15 cellular contexts compared by ENCODE assay signal in genomic region chr2:201808070-201808469, GRCh38. TPM values are rescaled to one million over a fixed set of nuclear protein-coding genes. Genes with fewer than 3 reads are reported as not detected.
DNase-seq lines count a peak whose midpoint lies in the region; ATAC-seq and TF ChIP-seq lines count a peak whose summit lies in the region.
"Had no signal": no experiment of that assay in that cellular context is flagged by ENCODE, and none has a peak within 500 bp of the region (broad histone marks: within the 10 kb centered on the region; RNA-seq: fewer than 3 reads in every experiment).

No MANE protein-coding gene starts in this region.

- no peaks in the 10 kb centered on the region for H3K23me2 ChIP-seq in H9 (ENCODE audit: insufficient read length, low read depth, low read length, poor library complexity, severe bottlenecking)

- H2BK120ac ChIP-seq in IMR-90 (ENCODE audit: low read depth, low read length), result peak overlapping the region; percentile 81
- no peak overlapping the region for H2BK120ac ChIP-seq in H9 (ENCODE audit: low read depth, low read length, poor library complexity, severe bottlenecking)

- TF ChIP-seq CTCF in BE2C (IDR thresholded peaks at IDR 0.05; ENCODE audit: low read depth, low read length) (no peak), IMR-90 (conservative IDR thresholded peaks at IDR 0.05; ENCODE audit: low read depth, low read length) (no peak), fibroblast of lung (conservative IDR thresholded peaks at IDR 0.05 in 1 of 2, IDR thresholded peaks at IDR 0.05 in 1 of 2; ENCODE audit: low read depth in 1 of 2, low read length in 2 of 2) (no peak), sigmoid colon (IDR thresholded peaks at IDR 0.05) (no peak), H9 (conservative IDR thresholded peaks at IDR 0.05) (no peak), gastrocnemius medialis (IDR thresholded peaks at IDR 0.05 in 4 of 5, conservative IDR thresholded peaks at IDR 0.05 in 1 of 5) (no peak)

- dilution Hi-C loops in IMR-90 (cut with HindIII; ENCODE audit: low sequenced_read_pairs, unreplicated experiment), result no loop called here

- H3T11ph ChIP-seq in H9 (ENCODE audit: low read length), result no peak overlapping the region

- H3K9me3 Mint-ChIP-seq in H9, result no peaks in the 10 kb centered on the region
- H3K9me3 Mint-ChIP-seq in activated CD4-positive, alpha-beta memory T cell treated with anti-CD3 and anti-CD28 coated beads for 36 hours, result no peaks in the 10 kb centered on the region
- H3K9me3 Mint-ChIP-seq: activated CD4-positive, alpha-beta T cell treated with anti-CD3 and anti-CD28 coated beads, Interleukin-2, amount 10 ng/mL, durations not matched to agents 24 days and 14 days; IgD-negative memory B cell had no signal

- no peaks in the 10 kb centered on the region for H3K27me3 ChIP-seq in BE2C
- H3K27me3 ChIP-seq in IMR-90 (ENCODE audit: control insufficient read depth, insufficient read depth, low read length), result no peaks in the 10 kb centered on the region
- H3K27me3 ChIP-seq in fibroblast of lung (ENCODE audit: control insufficient read depth, insufficient read depth, low read length), result no peaks in the 10 kb centered on the region
- H3K27me3 ChIP-seq in sigmoid colon, result no peaks in the 10 kb centered on the region
- no peaks in the 10 kb centered on the region for H3K27me3 ChIP-seq in H9 (ENCODE audit: insufficient read depth, low read length)
- H3K27me3 ChIP-seq in gastrocnemius medialis, result no peaks in the 10 kb centered on the region
- H3K27me3 ChIP-seq: neutrophil had no signal

- H3K9me3 ChIP-seq in BE2C (no peaks in the 10 kb centered on the region), IMR-90 (ENCODE audit: control insufficient read depth, insufficient read depth, low read length) (no peaks in the 10 kb centered on the region), fibroblast of lung (ENCODE audit: control insufficient read depth, insufficient read depth, low read depth, low read length) (no peaks in the 10 kb centered on the region), sigmoid colon (no peaks in the 10 kb centered on the region), H9 (ENCODE audit: control insufficient read depth, low read depth, low read length) (no peaks in the 10 kb centered on the region), gastrocnemius medialis (no peaks in the 10 kb centered on the region)
- H3K9me3 ChIP-seq: neutrophil had no signal

- H2AK5ac ChIP-seq in IMR-90 (ENCODE audit: low read depth, low read length) (no peak overlapping the region), H9 (ENCODE audit: insufficient read length, low read length) (no peak overlapping the region)

- H4K5ac ChIP-seq in IMR-90 (ENCODE audit: low read depth, low read length) (peak overlapping the region; percentile 47; the same call in 1 of the 2 replicates), H9 (ENCODE audit: insufficient read length, low read depth, low read length) (no peak overlapping the region)

- TF ChIP-seq RAD21 in IMR-90 (IDR thresholded peaks at IDR 0.05; ENCODE audit: low read length), result no peak

- H3K23ac ChIP-seq in IMR-90 (ENCODE audit: low read depth, low read length) (peak overlapping the region; percentile 3; the same call in 1 of the 2 replicates), H9 (ENCODE audit: insufficient read length, low read depth, low read length) (no peak overlapping the region)

- ATAC-seq in IMR-90 (ENCODE audit: low read depth) (no peak), gastrocnemius medialis (no peak)

- H3K4me2 ChIP-seq in IMR-90 (ENCODE audit: low read depth, low read length), result peak overlapping the region; percentile 66
- peak overlapping the region; percentile 87 for H3K4me2 ChIP-seq in fibroblast of lung (ENCODE audit: extremely low read depth, insufficient read depth, low read length)
- no peak overlapping the region for H3K4me2 ChIP-seq in H9 (ENCODE audit: insufficient read depth, insufficient read length, low read length)

- H3K18ac ChIP-seq in IMR-90 (ENCODE audit: low read depth, low read length) (no peak overlapping the region), H9 (ENCODE audit: insufficient read length, low read depth, low read length) (no peak overlapping the region)

- no peak overlapping the region for H3K27ac Mint-ChIP-seq in H9
- no peak overlapping the region for H3K27ac Mint-ChIP-seq in activated CD4-positive, alpha-beta memory T cell treated with anti-CD3 and anti-CD28 coated beads for 36 hours
- H3K27ac Mint-ChIP-seq: activated CD4-positive, alpha-beta T cell treated with anti-CD3 and anti-CD28 coated beads, Interleukin-2, amount 10 ng/mL, durations not matched to agents 24 days and 14 days; IgD-negative memory B cell had no signal

- H2AFZ ChIP-seq in IMR-90 (replicated peaks; ENCODE audit: low read length, poor library complexity), result peak overlapping the region; percentile 38
- no peak overlapping the region for H2AFZ ChIP-seq in fibroblast of lung (ENCODE audit: low read length)
- H2AFZ ChIP-seq in H9 (ENCODE audit: low read length), result no peak overlapping the region

- H3K4me3 ChIP-seq in BE2C (ENCODE audit: low read depth, low read length), result peak overlapping the region; percentile 43; the same call in 1 of the 2 replicates
- H3K4me3 ChIP-seq in IMR-90 (ENCODE audit: insufficient read depth, low read depth, low read length), result no peak overlapping the region
- H3K4me3 ChIP-seq in fibroblast of lung (replicated peaks in 1 of 4; ENCODE audit: control extremely low read depth in 1 of 4, insufficient read depth in 1 of 4, low read depth in 3 of 4, low read length in 4 of 4), result peak overlapping the region in 2 of 4 experiments; percentile 4 to 13
- H3K4me3 ChIP-seq in sigmoid colon, result no peak overlapping the region
- no peak overlapping the region for H3K4me3 ChIP-seq in gastrocnemius medialis
- H3K4me3 ChIP-seq: dorsolateral prefrontal cortex had no signal

- 71% methylated on average over 1 of the region's 2 CpGs; no CpG with 5 or more reads in 1 of the 2 experiments for WGBS in IMR-90 (ENCODE audit: extremely low coverage in 2 of 2, insufficient read length in 1 of 2), 2 experiments
- 49 to 72% methylated on average over 2 of the region's 2 CpGs for WGBS in sigmoid colon, 2 donors
- no CpG with 5 or more reads among the region's 2 CpGs for WGBS in H9 (ENCODE audit: extremely low coverage, insufficient read length, low lambda C conversion rate)

- peak overlapping the region; percentile 71 for H2AK9ac ChIP-seq in IMR-90 (replicated peaks; ENCODE audit: low read depth, low read length, poor library complexity)

- H2BK5ac ChIP-seq in IMR-90 (ENCODE audit: low read depth, low read length, poor library complexity, severe bottlenecking) (peak overlapping the region; percentile 68), H9 (ENCODE audit: insufficient read length, low read length) (no peak overlapping the region)

- no peak overlapping the region for H3K4me3 Mint-ChIP-seq in H9
- H3K4me3 Mint-ChIP-seq in activated CD4-positive, alpha-beta memory T cell treated with anti-CD3 and anti-CD28 coated beads for 36 hours, result no peak overlapping the region
- H3K4me3 Mint-ChIP-seq: activated CD4-positive, alpha-beta T cell treated with anti-CD3 and anti-CD28 coated beads, Interleukin-2, amount 10 ng/mL, durations not matched to agents 24 days and 14 days had no signal

- H2BK12ac ChIP-seq in H9 (ENCODE audit: insufficient read length, low read depth, low read length), result no peak overlapping the region

- 0 out of 7 replicates have a peak, but pooled peaks cover 0 to under 1% (median 0%) of the 10 kb centered on the region in 3 experiments for H3K36me3 Mint-ChIP-seq in H9 (ENCODE audit: insufficient read depth in 1 of 3, low read depth in 3 of 3)
- H3K36me3 Mint-ChIP-seq in activated CD4-positive, alpha-beta memory T cell treated with anti-CD3 and anti-CD28 coated beads for 36 hours, result no peaks in the 10 kb centered on the region
- H3K36me3 Mint-ChIP-seq: IgD-negative memory B cell had no signal

- H3K56ac ChIP-seq in IMR-90 (ENCODE audit: extremely low read depth, insufficient read depth, low read length), result no peak overlapping the region
- no peak overlapping the region for H3K56ac ChIP-seq in H9 (ENCODE audit: insufficient read length, low read depth, low read length)

- in situ Hi-C loops in IMR-90 (cut with MboI; ENCODE audit: low sequenced_read_pairs), result no loop called here
- in situ Hi-C loops in gastrocnemius medialis (cut with MboI; ENCODE audit: low sequenced_read_pairs in 4 of 4), result no loop called here

- no peak for TF ChIP-seq POLR2A in IMR-90 (IDR thresholded peaks at IDR 0.05; ENCODE audit: low read depth, low read length)
- no peak for TF ChIP-seq POLR2A in sigmoid colon (IDR thresholded peaks at IDR 0.05)
- no peak for TF ChIP-seq POLR2A in gastrocnemius medialis (IDR thresholded peaks at IDR 0.05)

- intact Hi-C loops in IMR-90 (cut with micrococcal nuclease) (no loop called here), sigmoid colon (cut with DNase I) (no loop called here), gastrocnemius medialis (cut with DNase I; ENCODE audit: low total_unique reads) (no loop called here)
- intact Hi-C loops in activated CD4-positive, alpha-beta memory T cell treated with anti-CD3 and anti-CD28 coated beads for 36 hours (cut with micrococcal nuclease), result no loop called here

- peak overlapping the region; percentile 8; the same call in 1 of the 3 replicates for H2BK15ac ChIP-seq in IMR-90 (ENCODE audit: low read depth, low read length)
- no peak overlapping the region for H2BK15ac ChIP-seq in H9 (ENCODE audit: low read depth, low read length)

- H3K4me1 Mint-ChIP-seq in H9, result peaks cover 17 to 21% of the 10 kb centered on the region in 2 experiments
- H3K4me1 Mint-ChIP-seq in activated CD4-positive, alpha-beta memory T cell treated with anti-CD3 and anti-CD28 coated beads for 36 hours (ENCODE audit: low read depth), result no peaks in the 10 kb centered on the region
- H3K4me1 Mint-ChIP-seq: activated CD4-positive, alpha-beta T cell treated with anti-CD3 and anti-CD28 coated beads, Interleukin-2, amount 10 ng/mL, durations not matched to agents 24 days and 14 days had no signal

- POLR2A ChIA-PET in IMR-90 (lab: Charles Lee; ENCODE audit: unreplicated experiment), result no interaction called here
- POLR2A ChIA-PET in activated CD4-positive, alpha-beta memory T cell treated with anti-CD3 and anti-CD28 coated beads for 36 hours (lab: Charles Lee), result no interaction called here

- no TSS peak for BruUV-seq in IMR-90 (replicated peaks; lab: Mats Ljungman, UMichigan)

- H3K79me1 ChIP-seq in IMR-90 (ENCODE audit: low read depth in 1 of 2, low read length in 2 of 2) (peaks cover 0 to 23% of the 10 kb centered on the region in 2 experiments; a peak in 1 of 4 replicates), H9 (ENCODE audit: insufficient read depth, low read depth, low read length, poor library complexity, severe bottlenecking) (no peaks in the 10 kb centered on the region)

- H3K14ac ChIP-seq in IMR-90 (replicated peaks; ENCODE audit: low read depth, low read length), result peak overlapping the region; percentile 59
- no peak overlapping the region for H3K14ac ChIP-seq in H9 (ENCODE audit: insufficient read depth, low read length)

- H3K9me1 ChIP-seq in IMR-90 (ENCODE audit: insufficient read depth, low read length), result peaks cover 7% of the 10 kb centered on the region

- H3K36me3 ChIP-seq in BE2C (no peaks in the 10 kb centered on the region), IMR-90 (ENCODE audit: control insufficient read depth, insufficient read depth, low read length) (no peaks in the 10 kb centered on the region), fibroblast of lung (ENCODE audit: control insufficient read depth, insufficient read depth, low read length) (no peaks in the 10 kb centered on the region), sigmoid colon (no peaks in the 10 kb centered on the region), gastrocnemius medialis (no peaks in the 10 kb centered on the region)
- H3K36me3 ChIP-seq: neutrophil had no signal

- peak overlapping the region; percentile 59 for H3K4ac ChIP-seq in IMR-90 (ENCODE audit: low read depth, low read length)
- H3K4ac ChIP-seq in H9 (ENCODE audit: low read depth, low read length), result no peak overlapping the region

- DNase-seq in BE2C (no peak), IMR-90 (no peak), fibroblast of lung (ENCODE audit: low read depth in 2 of 2) (no peak), sigmoid colon (no peak), H9 (no peak), gastrocnemius medialis (no peak)
- no peak for DNase-seq in activated CD4-positive, alpha-beta memory T cell treated with anti-CD3 and anti-CD28 coated beads for 36 hours
- no peak for DNase-seq in stimulated activated naive CD4-positive, alpha-beta T cell (lab: John Stamatoyannopoulos, UW)
- DNase-seq: activated CD4-positive, alpha-beta T cell treated with anti-CD3 and anti-CD28 coated beads, Interleukin-2, amount 10 ng/mL, durations not matched to agents 24 days and 14 days; activated naive CD4-positive, alpha-beta T cell treated with anti-CD3 and anti-CD28 coated beads, Interleukin-2, amount 50 U/mL, for 16 hours; NCI-H2029 treated with DMSO at 0.1 percent for 48 hours; NCI-H526 had no signal

- H3K27ac ChIP-seq in IMR-90 (ENCODE audit: insufficient read depth, low read length), result peak overlapping the region; percentile 65; the same call in 1 of the 2 replicates
- peak overlapping the region; percentile 66 for H3K27ac ChIP-seq in fibroblast of lung (ENCODE audit: insufficient read depth, low read length)
- peak overlapping the region in 3 of 4 donors; percentile 29 to 38 (median 30) for H3K27ac ChIP-seq in sigmoid colon
- no peak overlapping the region for H3K27ac ChIP-seq in H9 (ENCODE audit: insufficient read length, low read depth, low read length)
- peak overlapping the region in 1 of 4 donors; percentile 54 for H3K27ac ChIP-seq in gastrocnemius medialis
- H3K27ac ChIP-seq: neutrophil had no signal

- H3K9ac ChIP-seq in IMR-90 (ENCODE audit: low read depth, low read length) (no peak overlapping the region), fibroblast of lung (ENCODE audit: insufficient read depth, low read length) (no peak overlapping the region), H9 (ENCODE audit: extremely low read depth, insufficient read length, low read length) (no peak overlapping the region)

- CTCF ChIA-PET in IMR-90 (lab: Yijun Ruan, JAX), result interaction anchor here (0.6 kb wide), 1 partner anchor 10 kb away, joined by 3 read pairs; no protein-coding TSS in a partner anchor
- CTCF ChIA-PET in activated CD4-positive, alpha-beta memory T cell treated with anti-CD3 and anti-CD28 coated beads for 36 hours (lab: Charles Lee), result no interaction called here

- no peak for TF ChIP-seq EP300 in sigmoid colon (IDR thresholded peaks at IDR 0.05)

- H2BK20ac ChIP-seq in IMR-90 (ENCODE audit: low read depth, low read length) (peak overlapping the region; percentile 58), H9 (ENCODE audit: low read depth, low read length, poor library complexity, severe bottlenecking) (no peak overlapping the region)

- no peaks in the 10 kb centered on the region for H3K79me2 ChIP-seq in fibroblast of lung (ENCODE audit: control insufficient read depth, insufficient read depth, low read length)
- H3K79me2 ChIP-seq in H9 (ENCODE audit: insufficient read depth, low read length), result no peaks in the 10 kb centered on the region

- H4K91ac ChIP-seq in IMR-90 (ENCODE audit: insufficient read depth, low read depth, low read length), result peak overlapping the region; percentile 72; the same call in 1 of the 2 replicates
- H4K91ac ChIP-seq in H9 (ENCODE audit: insufficient read length, low read depth, low read length), result no peak overlapping the region

- H4K8ac ChIP-seq in IMR-90 (ENCODE audit: low read depth in 2 of 2, low read length in 2 of 2) (peak overlapping the region; percentile 51 to 75; a peak in 3 of 4 replicates), H9 (replicated peaks; ENCODE audit: insufficient read length, low read depth, low read length) (no peak overlapping the region)

- H3K4me1 ChIP-seq in BE2C, result peaks cover 19% of the 10 kb centered on the region
- H3K4me1 ChIP-seq in IMR-90 (ENCODE audit: control insufficient read depth, insufficient read depth, low read length), result peaks cover 12% of the 10 kb centered on the region
- peaks cover 9% of the 10 kb centered on the region for H3K4me1 ChIP-seq in fibroblast of lung (ENCODE audit: control insufficient read depth, extremely low read depth, insufficient read depth, low read length)
- H3K4me1 ChIP-seq in sigmoid colon, result no peaks in the 10 kb centered on the region
- no peaks in the 10 kb centered on the region for H3K4me1 ChIP-seq in H9 (ENCODE audit: insufficient read depth, low read length)
- H3K4me1 ChIP-seq in gastrocnemius medialis, result peaks cover 10 to 16% of the 10 kb centered on the region in 2 donors

- H3K27me3 Mint-ChIP-seq in H9 (ENCODE audit: low read depth), result peaks cover 11% of the 10 kb centered on the region
- H3K27me3 Mint-ChIP-seq in activated CD4-positive, alpha-beta memory T cell treated with anti-CD3 and anti-CD28 coated beads for 36 hours, result peaks cover 6% of the 10 kb centered on the region

- H4K20me1 ChIP-seq in IMR-90 (ENCODE audit: insufficient read depth, low read length) (no peaks in the 10 kb centered on the region), fibroblast of lung (ENCODE audit: control insufficient read depth, extremely low read depth, insufficient read depth, low read length) (no peaks in the 10 kb centered on the region), H9 (ENCODE audit: control insufficient read depth, insufficient read depth, insufficient read length) (no peaks in the 10 kb centered on the region)

RNA-seq across cellular contexts. Expression of gene CDK15, which starts 1.7 kb away (rescaled TPM):
- 15.7 TPM for polyA plus RNA-seq in BE2C (2012; ENCODE audit: insufficient read depth, insufficient read length, low read depth)
- total RNA-seq in IMR-90 (2012; rRNA removed) (28.9 and 33.0 TPM in 2 replicates), fibroblast of lung (1.3 and 5.1 TPM in 2 replicates), sigmoid colon (under 1 TPM; 0.28 to 0.81 (median 0.60) TPM), H9 (2021) (not detected in 2 replicates), gastrocnemius medialis (under 1 TPM in 2 of 4 donors, not detected in 2; 0.11 to 0.29 TPM)
- polyA plus RNA-seq in IMR-90 (2012; rRNA removed) (15.7 and 16.1 TPM in 2 replicates), fibroblast of lung (2.3 and 6.0 TPM in 2 replicates), sigmoid colon (under 1 TPM in 2 of 3 donors, not detected in 1; 0.12 to 0.60 TPM)
- 5.7 and 7.2 TPM in 2 replicates for polyA plus RNA-seq in IMR-90 (2012; cell fraction: cytosol; rRNA removed)
- 6.9 and 22.1 TPM in 2 replicates for polyA plus RNA-seq in IMR-90 (2012; cell fraction: nucleus; rRNA removed; ENCODE audit: low replicate concordance)
- 2.1 and 6.0 TPM in 2 replicates for polyA plus RNA-seq in fibroblast of lung (2012)
- 6.0 and 7.2 TPM in 2 replicates for polyA minus RNA-seq in fibroblast of lung (ENCODE audit: low replicate concordance)
- not detected for total RNA-seq in activated CD4-positive, alpha-beta memory T cell treated with anti-CD3 and anti-CD28 coated beads for 36 hours
- total RNA-seq: activated CD4-positive, alpha-beta T cell treated with anti-CD3 and anti-CD28 coated beads, Interleukin-2, amount 10 ng/mL, durations not matched to agents 24 days and 14 days had no signal
- polyA plus RNA-seq: IgD-negative memory B cell had no signal

RNA-seq across cellular contexts. Expression of gene ALS2, which starts 27.3 kb away (rescaled TPM):
- polyA plus RNA-seq in BE2C (2012; ENCODE audit: insufficient read depth, insufficient read length, low read depth), result 17.4 TPM
- total RNA-seq in IMR-90 (2012; rRNA removed) (37.8 and 42.3 TPM in 2 replicates), fibroblast of lung (24.4 and 30.9 TPM in 2 replicates), sigmoid colon (10 to 100 TPM; 17.4 to 20.9 (median 19.0) TPM), H9 (2021) (28.4 and 29.3 TPM in 2 replicates), gastrocnemius medialis (10 to 100 TPM; 17.1 to 40.6 (median 19.5) TPM)
- polyA plus RNA-seq in IMR-90 (2012; rRNA removed) (10.6 and 14.4 TPM in 2 replicates), fibroblast of lung (19.6 and 21.8 TPM in 2 replicates), sigmoid colon (1 to 10 TPM; 3.0 to 5.7 (median 5.4) TPM)
- 3.2 and 10.9 TPM in 2 replicates for polyA plus RNA-seq in IMR-90 (2012; cell fraction: cytosol; rRNA removed)
- polyA plus RNA-seq in IMR-90 (2012; cell fraction: nucleus; rRNA removed; ENCODE audit: low replicate concordance), result 5.3 and 21.5 TPM in 2 replicates
- polyA plus RNA-seq in fibroblast of lung (2012), result 14.3 and 17.7 TPM in 2 replicates
- polyA minus RNA-seq in fibroblast of lung (ENCODE audit: low replicate concordance), result 38.9 and 58.3 TPM in 2 replicates
- total RNA-seq in activated CD4-positive, alpha-beta memory T cell treated with anti-CD3 and anti-CD28 coated beads for 36 hours, result 10 to 100 TPM; 11.0 to 12.6 TPM
